Comparison of ENCODE assay signal across 1 cellular context in genomic region chr5:77030097-77031071, GRCh38.
TF ChIP-seq lines count a peak whose summit lies in the region.

Gene AGGF1 (plus strand): TSS chr5:77030404. CDS start chr5:77030767, 363 bp downstream.

TF ChIP-seq in HepG2, 621 proteins besides CTCF, POLR2A, EP300 and RAD21 (continued from another document and continues in another):
- TF ChIP-seq PAXIP1 (CRISPR knock-in tag; conservative IDR thresholded peaks at IDR 0.05) (peak; percentile 51), ZNF790 (CRISPR knock-in tag; IDR thresholded peaks at IDR 0.05; ENCODE audit: borderline replicate concordance) (no peak), ZNF563 (CRISPR knock-in tag; IDR thresholded peaks at IDR 0.05) (peak; percentile 82; the same call in 1 of the 2 replicates), ZNF883 (CRISPR knock-in tag; IDR thresholded peaks at IDR 0.05; ENCODE audit: not compliant biosample characterization) (peak; percentile 70), KDM5A (IDR thresholded peaks at IDR 0.05; ENCODE audit: borderline replicate concordance, low read length) (peak; percentile 55; the same call in 1 of the 2 replicates), TRIM24 (CRISPR knock-in tag; IDR thresholded peaks at IDR 0.05) (no peak), ZSCAN5A (CRISPR knock-in tag; IDR thresholded peaks at IDR 0.05; ENCODE audit: borderline replicate concordance) (peak; percentile 87), ZNF282 (IDR thresholded peaks at IDR 0.05; ENCODE audit: partially characterized antibody) (no peak), ZNF512 (CRISPR knock-in tag; IDR thresholded peaks at IDR 0.05) (no peak), CHCHD3 (CRISPR knock-in tag; IDR thresholded peaks at IDR 0.05) (peak; percentile 80; the same call in 1 of the 2 replicates), ZBTB14 (CRISPR knock-in tag; IDR thresholded peaks at IDR 0.05) (0 out of 2 replicates have a peak, but pooled peaks have one; percentile 16), UBTF (CRISPR knock-in tag; IDR thresholded peaks at IDR 0.05) (peak; percentile 91), RORA (CRISPR knock-in tag; IDR thresholded peaks at IDR 0.05) (no peak), MIER2 (CRISPR knock-in tag; IDR thresholded peaks at IDR 0.05) (peak; percentile 42; the same call in 1 of the 2 replicates), ZFY (CRISPR knock-in tag; IDR thresholded peaks at IDR 0.05) (peak; percentile 95), HMGXB4 (CRISPR knock-in tag; IDR thresholded peaks at IDR 0.05; ENCODE audit: borderline replicate concordance in 1 of 2, low read depth in 1 of 2) (peak; percentile 77 to 94), REL (CRISPR knock-in tag; conservative IDR thresholded peaks at IDR 0.05) (peak; percentile 84), ZBTB3 (CRISPR knock-in tag; IDR thresholded peaks at IDR 0.05; ENCODE audit: borderline replicate concordance, low read depth) (no peak; the same call in 1 of the 2 replicates), WIZ (CRISPR knock-in tag; IDR thresholded peaks at IDR 0.05) (peak; percentile 96), ZNF598 (CRISPR knock-in tag; IDR thresholded peaks at IDR 0.05; ENCODE audit: borderline replicate concordance) (peak; percentile 60; the same call in 1 of the 2 replicates), ZNF281 (CRISPR knock-in tag; IDR thresholded peaks at IDR 0.05; ENCODE audit: borderline replicate concordance) (peak; percentile 7; the same call in 1 of the 2 replicates), HNRNPLL (IDR thresholded peaks at IDR 0.05; ENCODE audit: low read depth, low read length, poor library complexity, severe bottlenecking) (peak; percentile 96), HOXA7 (CRISPR knock-in tag; IDR thresholded peaks at IDR 0.05) (no peak), ZNF616 (CRISPR knock-in tag; IDR thresholded peaks at IDR 0.05; ENCODE audit: low read depth) (no peak), YEATS2 (CRISPR knock-in tag; IDR thresholded peaks at IDR 0.05; ENCODE audit: borderline replicate concordance) (peak; percentile 97), PAX8 (CRISPR knock-in tag; IDR thresholded peaks at IDR 0.05; ENCODE audit: borderline replicate concordance) (peak; percentile 66; the same call in 1 of the 2 replicates), MED13 (CRISPR knock-in tag; IDR thresholded peaks at IDR 0.05) (no peak; the same call in 1 of the 2 replicates), AHR (CRISPR knock-in tag; IDR thresholded peaks at IDR 0.05) (no peak), ZNF460 (CRISPR knock-in tag; IDR thresholded peaks at IDR 0.05; ENCODE audit: borderline replicate concordance) (no peak), ZNF30 (CRISPR knock-in tag; IDR thresholded peaks at IDR 0.05) (no peak), TBX3 (IDR thresholded peaks at IDR 0.05; ENCODE audit: borderline replicate concordance) (no peak), RXRB (CRISPR knock-in tag; IDR thresholded peaks at IDR 0.05; ENCODE audit: borderline replicate concordance) (peak; percentile 73), ZNF468 (CRISPR knock-in tag; IDR thresholded peaks at IDR 0.05) (no peak), ZNF33B (CRISPR knock-in tag; IDR thresholded peaks at IDR 0.05) (no peak), DDIT3 (CRISPR knock-in tag; IDR thresholded peaks at IDR 0.05) (no peak), KDM6A (CRISPR knock-in tag; IDR thresholded peaks at IDR 0.05; ENCODE audit: low read depth) (no peak; the same call in 1 of the 2 replicates), SOX13 (IDR thresholded peaks at IDR 0.05) (no peak), SOX13 (CRISPR knock-in tag; conservative IDR thresholded peaks at IDR 0.05 in 1 of 2, IDR thresholded peaks at IDR 0.05 in 1 of 2) (peak in 1 of 2 experiments; percentile 53; a peak in 2 of 4 replicates), TAF15 (IDR thresholded peaks at IDR 0.05; ENCODE audit: low read depth, low read length, poor library complexity, severe bottlenecking) (peak; percentile 64), TFDP2 (CRISPR knock-in tag; IDR thresholded peaks at IDR 0.05) (peak; percentile 95), ZFP36L1 (CRISPR knock-in tag; IDR thresholded peaks at IDR 0.05) (peak; percentile 54; the same call in 1 of the 2 replicates), ZBTB1 (CRISPR knock-in tag; IDR thresholded peaks at IDR 0.05; ENCODE audit: borderline replicate concordance) (no peak), ZNF576 (CRISPR knock-in tag; IDR thresholded peaks at IDR 0.05) (peak; percentile 56; the same call in 1 of the 2 replicates), ZNF83 (CRISPR knock-in tag; IDR thresholded peaks at IDR 0.05; ENCODE audit: borderline replicate concordance) (peak; percentile 38; the same call in 1 of the 2 replicates), THYN1 (CRISPR knock-in tag; IDR thresholded peaks at IDR 0.05; ENCODE audit: borderline replicate concordance, low read depth) (peak; percentile 83; the same call in 1 of the 2 replicates), ZNF691 (CRISPR knock-in tag; IDR thresholded peaks at IDR 0.05; ENCODE audit: borderline replicate concordance, low read depth) (peak; percentile 62; the same call in 1 of the 2 replicates), ZSCAN31 (CRISPR knock-in tag; IDR thresholded peaks at IDR 0.05; ENCODE audit: low read depth) (peak; percentile 74)
